In genomic region chr22:42064629-42065028, GRCh38 we compare ENCODE assay signal across 18 cellular contexts. TPM values are rescaled to one million over a fixed set of nuclear protein-coding genes. Genes with fewer than 3 reads are reported as not detected.
DNase-seq lines count a peak whose midpoint lies in the region; ATAC-seq and TF ChIP-seq lines count a peak whose summit lies in the region.
"Had no signal": no experiment of that assay in that cellular context is flagged by ENCODE, and none has a peak within 500 bp of the region (broad histone marks: within the 10 kb centered on the region; RNA-seq: fewer than 3 reads in every experiment).

No MANE protein-coding gene starts in this region.

- no peak for TF ChIP-seq POLR2A in right lobe of liver (IDR thresholded peaks at IDR 0.05)
- TF ChIP-seq POLR2A in transverse colon (IDR thresholded peaks at IDR 0.05) = no peak

- H3K27me3 ChIP-seq in HUES64 (ENCODE audit: insufficient read depth, low read length) = no peaks in the 10 kb centered on the region
- H3K27me3 ChIP-seq in right lobe of liver = no peaks in the 10 kb centered on the region
- no peaks in the 10 kb centered on the region for H3K27me3 ChIP-seq in transverse colon

- H3K27ac Mint-ChIP-seq in dendritic cell treated with granulocyte-macrophage colony-stimulating factor and Interleukin-4, amounts not matched to agents 40 ng/mL and 50 ng/mL, for 4 days = peak overlapping the region; percentile 68
- no peak overlapping the region for H3K27ac Mint-ChIP-seq in mesothelial cell of epicardium
- H3K27ac Mint-ChIP-seq: B cell; CD4-positive, CD25-positive, alpha-beta regulatory T cell had no signal

- no peaks in the 10 kb centered on the region for H3K9me3 ChIP-seq in HUES64 (ENCODE audit: insufficient read depth, low read depth, low read length)
- no peaks in the 10 kb centered on the region for H3K9me3 ChIP-seq in right lobe of liver
- H3K9me3 ChIP-seq in transverse colon = no peaks in the 10 kb centered on the region

- no peak overlapping the region for H3K9ac ChIP-seq in HUES64 (ENCODE audit: low read depth, low read length)

- H3K36me3 ChIP-seq in HUES64 (ENCODE audit: insufficient read depth, low read length) (peaks cover 41% of the 10 kb centered on the region), right lobe of liver (peaks cover 0 to 20% (median 7%) of the 10 kb centered on the region in 4 donors), transverse colon (peaks cover 0 to 32% (median 12%) of the 10 kb centered on the region in 4 donors)

- TF ChIP-seq CTCF in right lobe of liver (IDR thresholded peaks at IDR 0.05) = no peak
- no peak for TF ChIP-seq CTCF in transverse colon (IDR thresholded peaks at IDR 0.05)
- TF ChIP-seq CTCF in mesothelial cell of epicardium (IDR thresholded peaks at IDR 0.05; ENCODE audit: unreplicated experiment) = no peak

- H3K36me3 Mint-ChIP-seq in dendritic cell treated with granulocyte-macrophage colony-stimulating factor and Interleukin-4, amounts not matched to agents 40 ng/mL and 50 ng/mL, for 4 days (ENCODE audit: low read depth) = peaks cover 99% of the 10 kb centered on the region
- peaks cover 16% of the 10 kb centered on the region for H3K36me3 Mint-ChIP-seq in mesothelial cell of epicardium

- 93% methylated on average over 1 of the region's 1 CpG for WGBS in HUES64
- 50% methylated on average over 1 of the region's 1 CpG for WGBS in right lobe of liver (ENCODE audit: insufficient coverage, low coverage, low lambda C conversion rate, missing lambda C conversion rate)
- 88% methylated on average over 1 of the region's 1 CpG; no CpG with 5 or more reads in 1 of the 2 donors for WGBS in transverse colon (ENCODE audit: low coverage in 1 of 2), 2 donors

- ATAC-seq in right lobe of liver = peak; percentile 84 to 92 (median 91)
- no peak for ATAC-seq in GM21723 (IDR thresholded peaks at IDR 0.05; ENCODE audit: unreplicated experiment)
- ATAC-seq: HCT116, Panc1 had no signal

- H3K4me3 Mint-ChIP-seq in dendritic cell treated with granulocyte-macrophage colony-stimulating factor and Interleukin-4, amounts not matched to agents 40 ng/mL and 50 ng/mL, for 4 days = no peak overlapping the region
- H3K4me3 Mint-ChIP-seq in mesothelial cell of epicardium = no peak overlapping the region
- H3K4me3 Mint-ChIP-seq: B cell had no signal

- H3K27me3 Mint-ChIP-seq in dendritic cell treated with granulocyte-macrophage colony-stimulating factor and Interleukin-4, amounts not matched to agents 40 ng/mL and 50 ng/mL, for 4 days = no peaks in the 10 kb centered on the region
- H3K27me3 Mint-ChIP-seq in mesothelial cell of epicardium (ENCODE audit: low read depth) = no peaks in the 10 kb centered on the region
- H3K27me3 Mint-ChIP-seq: B cell; CD4-positive, CD25-positive, alpha-beta regulatory T cell had no signal

- peaks cover 2% of the 10 kb centered on the region for H3K9me3 Mint-ChIP-seq in dendritic cell treated with granulocyte-macrophage colony-stimulating factor and Interleukin-4, amounts not matched to agents 40 ng/mL and 50 ng/mL, for 4 days
- H3K9me3 Mint-ChIP-seq in mesothelial cell of epicardium = no peaks in the 10 kb centered on the region

- in situ Hi-C loops in transverse colon (cut with MboI; ENCODE audit: low pct_ligation_motif_present in 1 of 4, low pct_unique_long_range_greater_than_20kb in 1 of 4, low sequenced_read_pairs in 3 of 4) = no loop called here

- peak in 2 of 3 donors; percentile 82 to 89 for DNase-seq in right lobe of liver
- DNase-seq in transverse colon = peak; percentile 54
- DNase-seq in HPDE6-E6E7 (ENCODE audit: extremely low spot score) = no peak
- DNase-seq in mesothelial cell of epicardium (ENCODE audit: low spot score in 2 of 2, unreplicated experiment in 2 of 2) = no peak
- DNase-seq: CD4-positive, CD25-positive, alpha-beta regulatory T cell; DMS53; NCI-H1048; NCI-H2081 treated with DMSO at 0.1 percent for 48 hours; NCI-H524; Right ventricle myocardium superior had no signal

- intact Hi-C loops in dendritic cell treated with granulocyte-macrophage colony-stimulating factor and Interleukin-4, amounts not matched to agents 40 ng/mL and 50 ng/mL, for 4 days (cut with micrococcal nuclease) = no loop called here
- intact Hi-C loops in right lobe of liver (cut with DNase I) = no loop called here
- intact Hi-C loops in transverse colon (cut with DNase I; ENCODE audit: low total_unique reads) = no loop called here

- H3K27ac ChIP-seq in HUES64 (ENCODE audit: low read depth, low read length) (peak overlapping the region; percentile 9; the same call in 1 of the 2 replicates), right lobe of liver (peak overlapping the region in 2 of 3 donors; percentile 70 to 75), transverse colon (peak overlapping the region in 1 of 4 donors; percentile 25)
- H3K27ac ChIP-seq: SK-N-MC had no signal

- no peak overlapping the region for H3K4me3 ChIP-seq in HUES64 (ENCODE audit: low read length)
- no peak overlapping the region for H3K4me3 ChIP-seq in right lobe of liver
- no peak overlapping the region for H3K4me3 ChIP-seq in transverse colon
- H3K4me3 ChIP-seq: SK-N-MC had no signal

- H3K4me1 Mint-ChIP-seq in dendritic cell treated with granulocyte-macrophage colony-stimulating factor and Interleukin-4, amounts not matched to agents 40 ng/mL and 50 ng/mL, for 4 days (ENCODE audit: low read depth) = peaks cover 50% of the 10 kb centered on the region
- peaks cover under 1% of the 10 kb centered on the region for H3K4me1 Mint-ChIP-seq in mesothelial cell of epicardium

- H3K4me1 ChIP-seq in HUES64 (ENCODE audit: insufficient read depth, low read length) (peaks cover 12% of the 10 kb centered on the region), right lobe of liver (peaks cover 0 to 14% (median 7%) of the 10 kb centered on the region in 4 donors), transverse colon (peaks cover 2 to 14% (median 2%) of the 10 kb centered on the region in 4 donors)

- no peak for TF ChIP-seq EP300 in transverse colon (IDR thresholded peaks at IDR 0.05; ENCODE audit: low read depth)

RNA-seq across cellular contexts. Expression of gene NAGA, which starts 6.0 kb away (rescaled TPM):
- polyA plus RNA-seq in HUES64 (2013, experiment 1 of 2) = 13.9 TPM
- polyA plus RNA-seq in HUES64 (2013, experiment 2 of 2) = 19.1 TPM
- 10 to 100 TPM; 17.6 to 27.9 (median 23.0) TPM for total RNA-seq in right lobe of liver
- total RNA-seq in transverse colon = 100 to 1,000 TPM in 2 of 4 donors, 10 to 100 TPM in 2; 48.3 to 120 (median 96.0) TPM
- total RNA-seq in mesothelial cell of epicardium = 19.4 to 20.7 TPM (median 19.5 TPM) in 3 replicates

RNA-seq across cellular contexts. Expression of gene PHETA2, which starts 9.4 kb away (rescaled TPM):
- polyA plus RNA-seq in HUES64 (2013, experiment 1 of 2) = 4.5 TPM
- 4.4 TPM for polyA plus RNA-seq in HUES64 (2013, experiment 2 of 2)
- total RNA-seq in right lobe of liver = 1 to 10 TPM in 3 of 6 experiments, under 1 TPM in 3; 0.51 to 1.4 (median 0.97) TPM
- total RNA-seq in transverse colon = 10 to 100 TPM in 3 of 4 donors, 1 to 10 TPM in 1; 6.4 to 17.6 (median 12.7) TPM
- 7.8 to 8.3 TPM (median 8.1 TPM) in 3 replicates for total RNA-seq in mesothelial cell of epicardium
- total RNA-seq: MCF 10A had no signal

RNA-seq across cellular contexts. Expression of gene SMDT1, which starts 14.9 kb away (rescaled TPM):
- 35.8 TPM for polyA plus RNA-seq in HUES64 (2013, experiment 1 of 2)
- polyA plus RNA-seq in HUES64 (2013, experiment 2 of 2) = 34.0 TPM
- 10 to 100 TPM in 4 of 6 experiments, 1 to 10 TPM in 2; 6.7 to 78.1 (median 60.9) TPM for total RNA-seq in right lobe of liver
- 10 to 100 TPM in 3 of 4 donors, 1 to 10 TPM in 1; 4.8 to 44.9 (median 18.8) TPM for total RNA-seq in transverse colon
- total RNA-seq in mesothelial cell of epicardium = 71.0 to 87.4 TPM (median 78.9 TPM) in 3 replicates

RNA-seq across cellular contexts. Expression of gene NDUFA6, which starts 25.9 kb away (rescaled TPM):
- polyA plus RNA-seq in HUES64 (2013, experiment 1 of 2) = 112 TPM
- polyA plus RNA-seq in HUES64 (2013, experiment 2 of 2) = 101 TPM
- 10 to 100 TPM; 34.9 to 67.5 (median 51.6) TPM for total RNA-seq in right lobe of liver
- total RNA-seq in transverse colon = 100 to 1,000 TPM in 1 of 4 donors, 10 to 100 TPM in 3; 17.2 to 723 (median 88.7) TPM
- total RNA-seq in mesothelial cell of epicardium = 52.6 to 54.2 TPM (median 53.4 TPM) in 3 replicates

Comparison
In these comparisons a context has a peak if more than half of its experiments do, and no peak if none do; other contexts are left out.
1. DNase-seq: peak in right lobe of liver (2 of 3) and transverse colon (single experiment); none in HPDE6-E6E7 (single experiment) and mesothelial cell of epicardium (0 of 2).